In the genomic region with DNA sequence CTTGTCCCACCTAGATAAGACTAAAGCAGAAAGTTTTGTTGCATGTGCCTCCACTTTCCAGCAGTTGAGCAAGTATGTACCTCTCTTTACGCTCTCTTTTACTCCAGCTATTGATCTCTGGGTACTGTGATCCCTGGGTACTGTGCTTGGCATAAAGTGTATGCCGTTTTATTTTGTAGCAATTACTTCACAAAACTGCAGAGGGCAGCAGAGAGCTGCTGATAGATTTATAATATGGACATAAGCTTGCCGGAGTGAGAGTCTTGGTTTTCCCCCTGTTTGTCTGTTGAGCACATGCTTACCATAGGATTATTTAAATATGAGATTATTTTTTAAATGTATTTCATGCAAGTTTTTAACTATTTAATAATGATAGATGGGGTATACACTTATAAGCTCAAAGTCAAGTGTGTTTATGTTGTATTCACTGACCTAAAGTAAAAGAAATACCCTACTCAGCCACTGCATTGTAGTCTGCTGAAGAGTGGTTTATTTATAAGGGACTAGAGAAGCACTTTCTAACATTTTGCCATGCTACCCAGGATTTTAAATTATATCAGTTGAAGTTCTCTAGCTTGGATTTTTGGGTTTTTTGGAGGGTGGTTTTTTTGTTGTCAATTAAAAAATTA, we compare ENCODE assay signal across 8 cellular contexts. TPM values are rescaled to one million over a fixed set of nuclear protein-coding genes. Genes with fewer than 3 reads are reported as not detected.
DNase-seq lines count a peak whose midpoint lies in the region; ATAC-seq, FAIRE-seq and TF ChIP-seq lines count a peak whose summit lies in the region.

No MANE protein-coding gene starts in this region.

- peaks cover 8% of the 10 kb centered on the region for H3K4me1 Mint-ChIP-seq in GM23338

- ATAC-seq in GM23338 (peak; percentile 92), PC-3 (peak; percentile 81), pancreas (peak; percentile 87 to 99 (median 96))

- no peak overlapping the region for H3K9ac ChIP-seq in Karpas-422 (ENCODE audit: low read length)
- no peak overlapping the region for H3K9ac ChIP-seq in PC-3 (ENCODE audit: low read length)

- no peaks in the 10 kb centered on the region for H3K27me3 ChIP-seq in GM23338 (ENCODE audit: insufficient read depth)
- H3K27me3 ChIP-seq in Karpas-422 (ENCODE audit: low read length) = no peaks in the 10 kb centered on the region
- H3K27me3 ChIP-seq in PC-3 (ENCODE audit: low read length) = no peaks in the 10 kb centered on the region
- no peaks in the 10 kb centered on the region for H3K27me3 ChIP-seq in pancreas

- H3K27me3 Mint-ChIP-seq in GM23338 (ENCODE audit: insufficient read depth, low read depth, poor library complexity) = peaks cover 2% of the 10 kb centered on the region

- H3K4me1 ChIP-seq in GM23338 (ENCODE audit: insufficient read depth) = no peaks in the 10 kb centered on the region
- H3K4me1 ChIP-seq in Karpas-422 (ENCODE audit: low read length) = no peaks in the 10 kb centered on the region; the same call in 1 of the 2 replicates
- H3K4me1 ChIP-seq in PC-3 (ENCODE audit: insufficient read depth, low read length) = no peaks in the 10 kb centered on the region
- peaks cover 0 to 14% (median 11%) of the 10 kb centered on the region in 3 donors for H3K4me1 ChIP-seq in pancreas

- H3K9me2 ChIP-seq in GM23338 (ENCODE audit: insufficient read depth) (no peaks in the 10 kb centered on the region), Karpas-422 (replicated peaks; ENCODE audit: insufficient read depth, low read length) (no peaks in the 10 kb centered on the region), PC-3 (replicated peaks; ENCODE audit: low read length) (no peaks in the 10 kb centered on the region)

- 3 to 4% methylated on average over 3 of the region's 3 CpGs for WGBS in pancreas, 2 donors

- intact Hi-C loops in PC-3 (cut with micrococcal nuclease) (loop anchor here (1.0 to 5.0 kb wide), 7 partner anchors 60 to 369 kb away; partner anchors contain the start of gene PWWP2A), pancreas (cut with DNase I) (loop anchor here in 1 of 3 donors (10.0 kb wide), 2 partner anchors 173 to 323 kb away; no protein-coding TSS in a partner anchor)

- H3K36me3 ChIP-seq in GM23338 (ENCODE audit: insufficient read depth) (no peaks in the 10 kb centered on the region; the same call in 1 of the 2 replicates), Karpas-422 (ENCODE audit: insufficient read depth, low read length) (peaks cover 6% of the 10 kb centered on the region; the same call in 1 of the 2 replicates), PC-3 (ENCODE audit: low read depth, low read length) (peaks cover 13% of the 10 kb centered on the region; the same call in 1 of the 2 replicates), pancreas (peaks cover 0 to 7% (median 0%) of the 10 kb centered on the region in 3 donors)

- H3K9me3 Mint-ChIP-seq in GM23338 = no peaks in the 10 kb centered on the region

- peak; percentile 93 for FAIRE-seq in pancreas (lab: Jason Lieb, UNC)

- H3K4me3 ChIP-seq in GM23338 (no peak overlapping the region), Karpas-422 (ENCODE audit: low read length) (no peak overlapping the region), PC-3 (ENCODE audit: low read length) (no peak overlapping the region), pancreas (no peak overlapping the region)

- BruUV-seq in PC-3 (replicated peaks; lab: Mats Ljungman, UMichigan) = no TSS peak

- no peak overlapping the region for H3K27ac Mint-ChIP-seq in GM23338

- H3K9me3 ChIP-seq in Karpas-422 (ENCODE audit: low read length) (no peaks in the 10 kb centered on the region), PC-3 (ENCODE audit: low read length) (no peaks in the 10 kb centered on the region), pancreas (no peaks in the 10 kb centered on the region)

- no peak overlapping the region for H2AFZ ChIP-seq in GM23338
- no peak overlapping the region for H2AFZ ChIP-seq in Karpas-422 (ENCODE audit: low read length)
- no peak overlapping the region for H2AFZ ChIP-seq in PC-3 (ENCODE audit: low read length)

- 0 out of 2 replicates have a peak, but pooled peaks cover 3% of the 10 kb centered on the region for H3F3A ChIP-seq in GM23338 (replicated peaks; ENCODE audit: low read depth)
- H3F3A ChIP-seq in PC-3 (ENCODE audit: low read length, unreplicated experiment) = peaks cover 3% of the 10 kb centered on the region

- H3K27ac ChIP-seq in GM23338 (ENCODE audit: low read depth) (no peak overlapping the region), Karpas-422 (ENCODE audit: low read length) (no peak overlapping the region), PC-3 (ENCODE audit: low read length) (no peak overlapping the region), pancreas (peak overlapping the region in 1 of 4 donors; percentile 53)

- peaks cover 23% of the 10 kb centered on the region for H3K36me3 Mint-ChIP-seq in GM23338 (ENCODE audit: low read depth)

- TF ChIP-seq CTCF in GM23338 (conservative IDR thresholded peaks at IDR 0.05; ENCODE audit: low read depth in 2 of 2) (peak; percentile 76 to 90), PC-3 (conservative IDR thresholded peaks at IDR 0.05; ENCODE audit: low read depth, low read length) (peak; percentile 85), pancreas (IDR thresholded peaks at IDR 0.05) (peak; percentile 47 to 74 (median 60))

- no peaks in the 10 kb centered on the region; the same call in none of the 2 replicates for H4K20me1 ChIP-seq in GM23338 (replicated peaks; ENCODE audit: insufficient read depth)
- H4K20me1 ChIP-seq in Karpas-422 (ENCODE audit: insufficient read depth, low read depth, low read length) = no peaks in the 10 kb centered on the region
- 0 out of 2 replicates have a peak, but pooled peaks cover 5% of the 10 kb centered on the region for H4K20me1 ChIP-seq in PC-3 (ENCODE audit: low read length)

- H3K4me2 ChIP-seq in GM23338 = no peak overlapping the region
- no peak overlapping the region for H3K4me2 ChIP-seq in Karpas-422 (ENCODE audit: low read depth, low read length, poor library complexity, severe bottlenecking)
- no peak overlapping the region for H3K4me2 ChIP-seq in PC-3 (ENCODE audit: low read length)

- H3K79me2 ChIP-seq in GM23338 (replicated peaks; ENCODE audit: insufficient read depth) = peaks cover 77% of the 10 kb centered on the region
- H3K79me2 ChIP-seq in Karpas-422 (ENCODE audit: low read length) = peaks cover 54% of the 10 kb centered on the region
- peaks cover 30% of the 10 kb centered on the region for H3K79me2 ChIP-seq in PC-3 (ENCODE audit: low read length)

- CTCF ChIA-PET in PC-3 (lab: Charles Lee) = interaction anchor here (0.5 to 1.5 kb wide), 14 partner anchors 8 to 735 kb away, joined by 3 to 7 read pairs (median 4); partner anchors contain the start of genes PWWP2A and TTC1

- H3K4me3 Mint-ChIP-seq in GM23338 = no peak overlapping the region

- DNase-seq in GM04504 (ENCODE audit: low read depth) (peak; percentile 32), GM23338 (ENCODE audit: low spot score) (peak; percentile 77), Karpas-422 (peak; percentile 88), PC-3 (peak; percentile 81), foreskin melanocyte (peak; percentile 50), pancreas (peak in 3 of 6 donors; percentile 45 to 70 (median 54)), GDM1 (lab: John Stamatoyannopoulos, UW) (no peak)
- DNase-seq in activated T-helper 9 cell treated with anti-CD3 and anti-CD28 coated beads, Interleukin-2, amount 50 U/mL, for 16 hours (ENCODE audit: low read depth) = peak; percentile 8

- POLR2A ChIA-PET in PC-3 (lab: Charles Lee; ENCODE audit: unreplicated experiment) = interaction anchor here (0.6 to 0.7 kb wide), 3 partner anchors 69 to 162 kb away, joined by 3 to 6 read pairs (median 4); no protein-coding TSS in a partner anchor

TF ChIP-seq in GM23338, 12 proteins besides CTCF, POLR2A, EP300 and RAD21 (continues in another document):
- TF ChIP-seq JUNB (IDR thresholded peaks at IDR 0.05; ENCODE audit: unreplicated experiment) (no peak), ETS1 (IDR thresholded peaks at IDR 0.05) (no peak), CREB1 (CRISPR knock-in tag; IDR thresholded peaks at IDR 0.05; ENCODE audit: low read depth) (no peak), EZH2 (IDR thresholded peaks at IDR 0.05; ENCODE audit: low read depth, unreplicated experiment) (no peak), STAT1 (IDR thresholded peaks at IDR 0.05; ENCODE audit: unreplicated experiment) (no peak), EZH2phosphoT487 (IDR thresholded peaks at IDR 0.05; ENCODE audit: unreplicated experiment) (no peak)

RNA-seq across cellular contexts. Expression of gene TTC1, which starts 13.0 kb away (rescaled TPM):
- total RNA-seq in GM23338 (2014; rRNA removed; shearing (Covaris generic)) = 48.9 and 51.5 TPM in 2 replicates
- polyA plus RNA-seq in GM23338 (2016; fragmentation: Nextera tagmentation; extraction: Ambion mirVana) (115 and 131 TPM in 2 replicates), pancreas (10 to 100 TPM; 14.2 to 27.6 TPM)
- total RNA-seq in Karpas-422 (2014; rRNA removed; shearing (Covaris generic); ENCODE audit: low replicate concordance) = 43.7 and 48.1 TPM in 2 replicates
- total RNA-seq in PC-3 (2014; rRNA removed) (61.4 and 65.0 TPM in 2 replicates), pancreas (10 to 100 TPM in 5 of 6 donors, 1 to 10 TPM in 1; 9.9 to 22.4 (median 15.6) TPM)
